27 cellular contexts compared by ENCODE assay signal in genomic region chr17:74407384-74407783, GRCh38. TPM values are rescaled to one million over a fixed set of nuclear protein-coding genes. Genes with fewer than 3 reads are reported as not detected.
DNase-seq lines count a peak whose midpoint lies in the region; ATAC-seq and TF ChIP-seq lines count a peak whose summit lies in the region.
"Had no signal": no experiment of that assay in that cellular context is flagged by ENCODE, and none has a peak within 500 bp of the region (broad histone marks: within the 10 kb centered on the region; RNA-seq: fewer than 3 reads in every experiment).

No MANE protein-coding gene starts in this region.

- no peak overlapping the region for H2BK12ac ChIP-seq in neuronal stem cell (ENCODE audit: low read length)

- no peak overlapping the region for H2BK120ac ChIP-seq in neuronal stem cell (ENCODE audit: low read depth, low read length)

- peak overlapping the region; percentile 23 for H2AK5ac ChIP-seq in neuronal stem cell (ENCODE audit: low read depth, low read length)

- no peak overlapping the region for H3K9ac ChIP-seq in neuronal stem cell (ENCODE audit: low read depth, low read length, poor library complexity)
- H3K9ac ChIP-seq: BLaER1, SK-N-SH had no signal

- 87 to 91% methylated on average over 5 of the region's 5 CpGs for WGBS in heart right ventricle, 2 donors
- WGBS in neuronal stem cell (ENCODE audit: extremely low coverage in 2 of 2, insufficient read length in 2 of 2, insufficient replicate concordance in 1 of 2), 2 donors: no CpG with 5 or more reads among the region's 5 CpGs
- WGBS in esophagus squamous epithelium, 2 donors: 73 to 96% methylated on average over 2 to 3 of the region's 5 CpGs

- TF ChIP-seq POLR2A in esophagus squamous epithelium (IDR thresholded peaks at IDR 0.05): no peak

- H3K36me3 ChIP-seq in heart right ventricle (no peaks in the 10 kb centered on the region), SJSA1 (no peaks in the 10 kb centered on the region), neuronal stem cell (replicated peaks in 1 of 2; ENCODE audit: control insufficient read depth in 2 of 2, insufficient read depth in 2 of 2, low read length in 2 of 2) (no peaks in the 10 kb centered on the region), esophagus squamous epithelium (no peaks in the 10 kb centered on the region)
- H3K36me3 ChIP-seq: BLaER1 had no signal

- no peak overlapping the region for H2AFZ ChIP-seq in neuronal stem cell (ENCODE audit: low read length)

- H4K91ac ChIP-seq in neuronal stem cell (ENCODE audit: low read depth, low read length, poor library complexity): no peak overlapping the region

- no peaks in the 10 kb centered on the region for H3K79me1 ChIP-seq in neuronal stem cell (ENCODE audit: low read depth, low read length)

- peaks cover 0 to 4% (median 0%) of the 10 kb centered on the region in 9 donors for H3K4me1 ChIP-seq in heart right ventricle
- H3K4me1 ChIP-seq in SJSA1 (replicated peaks): peaks cover 38% of the 10 kb centered on the region
- peaks cover 0 to 13% of the 10 kb centered on the region in 2 donors for H3K4me1 ChIP-seq in neuronal stem cell (ENCODE audit: control insufficient read depth in 2 of 2, insufficient read depth in 1 of 2, low read depth in 1 of 2, low read length in 2 of 2)
- H3K4me1 ChIP-seq in esophagus squamous epithelium: no peaks in the 10 kb centered on the region

- H2BK15ac ChIP-seq in neuronal stem cell (ENCODE audit: low read length): peak overlapping the region; percentile 9

- intact Hi-C loops in Right ventricle myocardium superior (cut with DNase I): no loop called here
- intact Hi-C loops in heart right ventricle (cut with DNase I): no loop called here
- intact Hi-C loops in esophagus squamous epithelium (cut with DNase I): no loop called here

- H3K27ac ChIP-seq in heart right ventricle: no peak overlapping the region
- H3K27ac ChIP-seq in SJSA1: no peak overlapping the region; the same call in none of the 2 replicates
- no peak overlapping the region for H3K27ac ChIP-seq in neuronal stem cell (replicated peaks; ENCODE audit: low read length)
- no peak overlapping the region for H3K27ac ChIP-seq in esophagus squamous epithelium
- H3K27ac ChIP-seq: BLaER1, HL-60 had no signal

- H3K4me3 ChIP-seq in heart right ventricle (no peak overlapping the region), SJSA1 (no peak overlapping the region), neuronal stem cell (ENCODE audit: low read length in 2 of 2) (no peak overlapping the region), esophagus squamous epithelium (no peak overlapping the region)
- H3K4me3 ChIP-seq: BLaER1 had no signal

- H3K27me3 ChIP-seq in heart right ventricle (peaks cover 0 to 6% (median 0%) of the 10 kb centered on the region in 7 donors), SJSA1 (replicated peaks) (no peaks in the 10 kb centered on the region), neuronal stem cell (ENCODE audit: control insufficient read depth in 3 of 3, insufficient read depth in 3 of 3, low read depth in 1 of 3, low read length in 3 of 3) (peaks cover 0 to 3% (median 0%) of the 10 kb centered on the region in 3 experiments), esophagus squamous epithelium (peaks cover 0 to 42% (median 0%) of the 10 kb centered on the region in 4 donors)
- H3K27me3 ChIP-seq: BLaER1 had no signal

- peaks cover 0 to 3% (median 0%) of the 10 kb centered on the region in 11 donors for H3K9me3 ChIP-seq in heart right ventricle
- H3K9me3 ChIP-seq in SJSA1 (replicated peaks): no peaks in the 10 kb centered on the region
- no peaks in the 10 kb centered on the region for H3K9me3 ChIP-seq in neuronal stem cell (replicated peaks in 1 of 2; ENCODE audit: control insufficient read depth in 2 of 2, insufficient read depth in 1 of 2, low read depth in 1 of 2, low read length in 2 of 2)
- no peaks in the 10 kb centered on the region for H3K9me3 ChIP-seq in esophagus squamous epithelium
- H3K9me3 ChIP-seq: BLaER1, SK-N-SH had no signal

- no peak overlapping the region for H4K8ac ChIP-seq in neuronal stem cell (ENCODE audit: low read depth, low read length)

- no peak for TF ChIP-seq CTCF in heart right ventricle (IDR thresholded peaks at IDR 0.05)
- no peak for TF ChIP-seq CTCF in esophagus squamous epithelium (IDR thresholded peaks at IDR 0.05)

- H3K4me2 ChIP-seq in neuronal stem cell (ENCODE audit: insufficient read depth, low read length, poor library complexity, severe bottlenecking): no peak overlapping the region
- H3K4me2 ChIP-seq: BLaER1, SK-N-SH had no signal

- H3K14ac ChIP-seq in neuronal stem cell (ENCODE audit: low read length): no peak overlapping the region

- ATAC-seq in Right ventricle myocardium superior (ENCODE audit: poor library complexity) (no peak), heart right ventricle (no peak), GM19467 (IDR thresholded peaks at IDR 0.05; ENCODE audit: unreplicated experiment) (no peak)
- ATAC-seq: Panc1 had no signal

- H2BK5ac ChIP-seq in neuronal stem cell (ENCODE audit: low read length): no peak overlapping the region

- DNase-seq in Right ventricle myocardium superior (peak; percentile 1), heart right ventricle (no peak), SJSA1 (ENCODE audit: low read depth in 1 of 2, low spot score in 2 of 2) (peak; percentile 61 to 72), neuronal stem cell (ENCODE audit: low spot score) (no peak), esophagus squamous epithelium (lab: John Stamatoyannopoulos, UW) (no peak), iPS-NIHi7 (ENCODE audit: extremely low spot score) (no peak)
- DNase-seq in activated T-cell treated with anti-CD3 and anti-CD28 coated beads, Interleukin-2, amount 50 U/mL, for 1 hour: no peak
- DNase-seq: 8988T; ACHN; CD4-positive, CD25-positive, alpha-beta regulatory T cell; GOT3; Kasumi-1; NCI-H1105 treated with DMSO at 0.1 percent for 48 hours; NCI-H146; NCI-H1930; NCI-H2107; NCI-H2227 treated with DMSO at 0.1 percent for 48 hours; NCI-H526 treated with DMSO at 0.1 percent for 48 hours; SIG-M5; SK-N-SH; SW 1271 had no signal

- peak overlapping the region; percentile 32 for H3K18ac ChIP-seq in neuronal stem cell (ENCODE audit: low read length)

- H3K23ac ChIP-seq in neuronal stem cell (ENCODE audit: low read depth, low read length, poor library complexity): peak overlapping the region; percentile 18

- no peak overlapping the region for H3K4ac ChIP-seq in neuronal stem cell (ENCODE audit: low read length)

RNA-seq across cellular contexts. Expression of gene GPRC5C, which starts 24.5 kb away (rescaled TPM):
- total RNA-seq in Right ventricle myocardium superior (30.5 TPM), heart right ventricle (10 to 100 TPM; 28.0 to 41.0 (median 32.5) TPM), esophagus squamous epithelium (10 to 100 TPM in 2 of 4 donors, 1 to 10 TPM in 2; 6.3 to 21.6 (median 11.7) TPM)
- polyA plus RNA-seq in heart right ventricle: 10 to 100 TPM; 29.5 to 38.2 TPM
- total RNA-seq in SJSA1 (2014; rRNA removed; shearing (Covaris generic)): 46.5 and 48.4 TPM in 2 replicates
- polyA plus RNA-seq in neuronal stem cell (2013, experiment 1 of 2): 39.2 TPM
- 37.9 TPM for polyA plus RNA-seq in neuronal stem cell (2013, experiment 2 of 2)
- total RNA-seq: CD4-positive, CD25-positive, alpha-beta regulatory T cell had no signal
- polyA plus RNA-seq: CD4-positive, CD25-positive, alpha-beta regulatory T cell; SK-N-SH had no signal

RNA-seq across cellular contexts. Expression of gene GPR142, which starts 40.1 kb away (rescaled TPM):
- total RNA-seq in Right ventricle myocardium superior: not detected
- total RNA-seq in heart right ventricle: under 1 TPM in 1 of 10 donors, not detected in 9; 0.70 TPM
- polyA plus RNA-seq in heart right ventricle: not detected
- total RNA-seq in SJSA1 (2014; rRNA removed; shearing (Covaris generic)): not detected in 2 replicates
- 0.22 TPM for polyA plus RNA-seq in neuronal stem cell (2013, experiment 1 of 2)
- polyA plus RNA-seq in neuronal stem cell (2013, experiment 2 of 2): 0.24 TPM
- total RNA-seq in esophagus squamous epithelium: under 1 TPM in 1 of 4 donors, not detected in 3; 0.38 TPM
- total RNA-seq: CD4-positive, CD25-positive, alpha-beta regulatory T cell; MCF 10A; NCI-H460 had no signal
- polyA plus RNA-seq: CD4-positive, CD25-positive, alpha-beta regulatory T cell; SK-N-SH had no signal

RNA-seq across cellular contexts. Expression of gene BTBD17, which starts 45.7 kb away (rescaled TPM):
- not detected for total RNA-seq in Right ventricle myocardium superior
- not detected for total RNA-seq in heart right ventricle
- not detected for polyA plus RNA-seq in heart right ventricle
- total RNA-seq in SJSA1 (2014; rRNA removed; shearing (Covaris generic)): not detected in 2 replicates
- 17.6 TPM for polyA plus RNA-seq in neuronal stem cell (2013, experiment 1 of 2)
- 17.1 TPM for polyA plus RNA-seq in neuronal stem cell (2013, experiment 2 of 2)
- not detected for total RNA-seq in esophagus squamous epithelium
- total RNA-seq: CD4-positive, CD25-positive, alpha-beta regulatory T cell; MCF 10A; NCI-H460 had no signal
- polyA plus RNA-seq: SK-N-SH had no signal

RNA-seq across cellular contexts. Expression of gene CD300A, which starts 59.0 kb away (rescaled TPM):
- total RNA-seq in Right ventricle myocardium superior (1.7 TPM), heart right ventricle (10 to 100 TPM in 1 of 10 donors, 1 to 10 TPM in 4, under 1 TPM in 5; 0.38 to 13.1 (median 1.4) TPM), esophagus squamous epithelium (10 to 100 TPM in 1 of 4 donors, 1 to 10 TPM in 2, under 1 TPM in 1; 0.88 to 19.6 (median 2.8) TPM)
- 1 to 10 TPM in 1 of 2 donors, under 1 TPM in 1; 0.95 to 1.9 TPM for polyA plus RNA-seq in heart right ventricle
- total RNA-seq in SJSA1 (2014; rRNA removed; shearing (Covaris generic)): not detected in 2 replicates
- 0.10 TPM for polyA plus RNA-seq in neuronal stem cell (2013, experiment 1 of 2)
- 0.04 TPM for polyA plus RNA-seq in neuronal stem cell (2013, experiment 2 of 2)
- total RNA-seq: MCF 10A, NCI-H460 had no signal
- polyA plus RNA-seq: SK-N-SH had no signal

Comparison
In these comparisons a context has a peak if more than half of its experiments do, and no peak if none do; other contexts are left out.
1. DNase-seq: peak in Right ventricle myocardium superior (single experiment) and SJSA1 (2 of 2); none in heart right ventricle (0 of 2), neuronal stem cell (single experiment), esophagus squamous epithelium (single experiment), activated T-cell treated with anti-CD3 and anti-CD28 coated beads, Interleukin-2, amount 50 U/mL, for 1 hour (single experiment) and iPS-NIHi7 (single experiment).